In the genomic region with DNA sequence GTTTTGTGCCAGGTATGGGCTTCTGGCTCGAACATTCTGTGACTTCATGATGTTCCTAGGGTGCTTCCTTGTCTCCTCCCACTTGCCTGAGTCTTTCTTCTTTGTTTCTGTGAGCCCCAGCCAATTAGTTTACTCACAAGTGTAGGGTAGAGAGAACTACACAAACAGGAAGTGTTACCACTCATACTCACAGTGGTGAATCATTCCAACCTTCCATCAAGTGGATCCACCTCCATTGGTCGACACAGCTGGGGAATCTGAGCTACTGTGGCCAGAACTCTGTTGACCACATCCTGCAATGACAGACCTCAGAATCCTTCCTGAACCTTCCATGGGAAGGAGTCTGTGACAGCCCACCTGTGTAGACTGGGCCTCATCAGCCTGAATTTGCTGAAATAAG, we compare ENCODE assay signal across 1 cellular context.
TF ChIP-seq lines count a peak whose summit lies in the region.

No MANE protein-coding gene starts in this region.

TF ChIP-seq in GM23338, 12 proteins besides CTCF, POLR2A, EP300 and RAD21 (continued from another document):
- TF ChIP-seq STAT1 (IDR thresholded peaks at IDR 0.05; ENCODE audit: unreplicated experiment) (no peak), ZNF331 (CRISPR knock-in tag; IDR thresholded peaks at IDR 0.05; ENCODE audit: low read depth) (no peak), CREB1 (CRISPR knock-in tag; IDR thresholded peaks at IDR 0.05; ENCODE audit: low read depth) (no peak), EZH2 (IDR thresholded peaks at IDR 0.05; ENCODE audit: low read depth, unreplicated experiment) (no peak), NANOG (IDR thresholded peaks at IDR 0.05; ENCODE audit: borderline replicate concordance) (no peak), ZNF114 (CRISPR knock-in tag; IDR thresholded peaks at IDR 0.05) (no peak)
- TF ChIP-seq, protein P1, sequence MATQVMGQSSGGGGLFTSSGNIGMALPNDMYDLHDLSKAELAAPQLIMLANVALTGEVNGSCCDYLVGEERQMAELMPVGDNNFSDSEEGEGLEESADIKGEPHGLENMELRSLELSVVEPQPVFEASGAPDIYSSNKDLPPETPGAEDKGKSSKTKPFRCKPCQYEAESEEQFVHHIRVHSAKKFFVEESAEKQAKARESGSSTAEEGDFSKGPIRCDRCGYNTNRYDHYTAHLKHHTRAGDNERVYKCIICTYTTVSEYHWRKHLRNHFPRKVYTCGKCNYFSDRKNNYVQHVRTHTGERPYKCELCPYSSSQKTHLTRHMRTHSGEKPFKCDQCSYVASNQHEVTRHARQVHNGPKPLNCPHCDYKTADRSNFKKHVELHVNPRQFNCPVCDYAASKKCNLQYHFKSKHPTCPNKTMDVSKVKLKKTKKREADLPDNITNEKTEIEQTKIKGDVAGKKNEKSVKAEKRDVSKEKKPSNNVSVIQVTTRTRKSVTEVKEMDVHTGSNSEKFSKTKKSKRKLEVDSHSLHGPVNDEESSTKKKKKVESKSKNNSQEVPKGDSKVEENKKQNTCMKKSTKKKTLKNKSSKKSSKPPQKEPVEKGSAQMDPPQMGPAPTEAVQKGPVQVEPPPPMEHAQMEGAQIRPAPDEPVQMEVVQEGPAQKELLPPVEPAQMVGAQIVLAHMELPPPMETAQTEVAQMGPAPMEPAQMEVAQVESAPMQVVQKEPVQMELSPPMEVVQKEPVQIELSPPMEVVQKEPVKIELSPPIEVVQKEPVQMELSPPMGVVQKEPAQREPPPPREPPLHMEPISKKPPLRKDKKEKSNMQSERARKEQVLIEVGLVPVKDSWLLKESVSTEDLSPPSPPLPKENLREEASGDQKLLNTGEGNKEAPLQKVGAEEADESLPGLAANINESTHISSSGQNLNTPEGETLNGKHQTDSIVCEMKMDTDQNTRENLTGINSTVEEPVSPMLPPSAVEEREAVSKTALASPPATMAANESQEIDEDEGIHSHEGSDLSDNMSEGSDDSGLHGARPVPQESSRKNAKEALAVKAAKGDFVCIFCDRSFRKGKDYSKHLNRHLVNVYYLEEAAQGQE (IDR thresholded peaks at IDR 0.05; ENCODE audit: unreplicated experiment), result no peak
